ENCODE assay signal across 13 cellular contexts in the genomic region with DNA sequence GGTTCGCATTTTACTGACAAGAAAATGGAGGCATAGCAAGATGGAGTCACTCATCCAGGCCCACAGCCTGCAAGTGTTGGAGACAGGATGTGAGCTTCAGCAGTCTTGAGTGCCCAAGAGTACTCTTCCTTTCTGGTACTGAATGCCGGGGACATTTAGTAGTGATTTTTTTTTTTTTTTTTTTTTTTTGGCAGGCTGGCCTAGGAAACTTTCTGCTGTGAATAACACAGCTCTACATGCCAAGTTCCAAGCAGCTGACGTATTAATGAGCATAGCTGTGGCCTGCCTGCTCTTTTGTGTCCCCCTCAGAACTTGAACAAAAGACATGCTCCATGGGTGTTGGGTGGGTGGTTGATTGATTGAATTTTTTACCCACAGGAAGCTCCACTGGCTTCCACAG.
A peak's percentile ranks its signal among the peaks of the same experiment; 100 is the strongest.
DNase-seq lines count a peak whose midpoint lies in the region; ATAC-seq and TF ChIP-seq lines count a peak whose summit lies in the region.
"Had no signal": no experiment of that assay in that cellular context is flagged by ENCODE, and none has a peak within 500 bp of the region (broad histone marks: within the 10 kb centered on the region; RNA-seq: fewer than 3 reads in every experiment).

No MANE protein-coding gene starts in this region.

- H3K4me3 Mint-ChIP-seq in neural progenitor cell = peak overlapping the region; percentile 44
- H3K4me3 Mint-ChIP-seq in natural killer cell treated with Interleukin-12 subunit alpha and Interleukin-12 subunit beta and Interleukin-15 and Interleukin-18, amount 100 ng/mL, for 72 hours = no peak overlapping the region
- H3K4me3 Mint-ChIP-seq: activated naive CD4-positive, alpha-beta T cell treated with anti-CD3 and anti-CD28 coated beads, Interleukin-2, amount 10 ng/mL, durations not matched to agents 7 days and 5 days; dendritic cell treated with granulocyte-macrophage colony-stimulating factor and Interleukin-4, amounts not matched to agents 40 ng/mL and 50 ng/mL, for 4 days had no signal

- ATAC-seq in gastroesophageal sphincter (peak; percentile 83), HG02610 (IDR thresholded peaks at IDR 0.05; ENCODE audit: unreplicated experiment) (no peak), GM18519 (IDR thresholded peaks at IDR 0.05; ENCODE audit: low FRiP score, unreplicated experiment) (no peak)
- no peak for ATAC-seq in natural killer cell treated with Interleukin-12 subunit alpha and Interleukin-12 subunit beta and Interleukin-15 and Interleukin-18, amount 100 ng/mL, for 72 hours

- no peaks in the 10 kb centered on the region for H3K79me2 ChIP-seq in neural progenitor cell (ENCODE audit: low read depth)

- POLR2A ChIA-PET in AG04450 (lab: Yijun Ruan, JAX) = interaction anchor here (0.6 to 1.1 kb wide), 4 partner anchors 25 to 1302 kb away, joined by 3 to 5 read pairs (median 3); no protein-coding TSS in a partner anchor

- peaks cover 8% of the 10 kb centered on the region for H3K27me3 Mint-ChIP-seq in neural progenitor cell (ENCODE audit: insufficient read depth, low read depth)
- peaks cover 6 to 8% of the 10 kb centered on the region in 2 donors for H3K27me3 Mint-ChIP-seq in natural killer cell treated with Interleukin-12 subunit alpha and Interleukin-12 subunit beta and Interleukin-15 and Interleukin-18, amount 100 ng/mL, for 72 hours
- H3K27me3 Mint-ChIP-seq: activated naive CD4-positive, alpha-beta T cell treated with anti-CD3 and anti-CD28 coated beads, Interleukin-2, amount 10 ng/mL, durations not matched to agents 7 days and 5 days had no signal

- peak; percentile 37 for DNase-seq in AG04450 (ENCODE audit: low read depth, low spot score)
- peak; percentile 15 for DNase-seq in NCI-H2029 (lab: John Stamatoyannopoulos, UW)
- DNase-seq in neural progenitor cell (ENCODE audit: low spot score) = no peak
- no peak for DNase-seq in activated CD8-positive, alpha-beta memory T cell treated with anti-CD3 and anti-CD28 coated beads, Interleukin-2, amount 50 U/mL, for 48 hours
- DNase-seq in natural killer cell treated with Interleukin-12 subunit alpha and Interleukin-12 subunit beta and Interleukin-15 and Interleukin-18, amount 100 ng/mL, for 72 hours (ENCODE audit: low spot score) = no peak
- DNase-seq: activated naive CD4-positive, alpha-beta T cell treated with anti-CD3 and anti-CD28 coated beads, Interleukin-2, amount 10 ng/mL, durations not matched to agents 7 days and 5 days; DMS53; NCI-H1092 treated with DMSO at 0.1 percent for 48 hours; uterus had no signal

- peaks cover 70% of the 10 kb centered on the region for H3K4me1 Mint-ChIP-seq in neural progenitor cell
- no peaks in the 10 kb centered on the region for H3K4me1 Mint-ChIP-seq in natural killer cell treated with Interleukin-12 subunit alpha and Interleukin-12 subunit beta and Interleukin-15 and Interleukin-18, amount 100 ng/mL, for 72 hours (ENCODE audit: low read depth in 2 of 2)
- H3K4me1 Mint-ChIP-seq: activated naive CD4-positive, alpha-beta T cell treated with anti-CD3 and anti-CD28 coated beads, Interleukin-2, amount 10 ng/mL, durations not matched to agents 7 days and 5 days had no signal

- no peaks in the 10 kb centered on the region for H3K36me3 Mint-ChIP-seq in neural progenitor cell
- no peaks in the 10 kb centered on the region for H3K36me3 Mint-ChIP-seq in natural killer cell treated with Interleukin-12 subunit alpha and Interleukin-12 subunit beta and Interleukin-15 and Interleukin-18, amount 100 ng/mL, for 72 hours
- H3K36me3 Mint-ChIP-seq: activated naive CD4-positive, alpha-beta T cell treated with anti-CD3 and anti-CD28 coated beads, Interleukin-2, amount 10 ng/mL, durations not matched to agents 7 days and 5 days had no signal

- H3K9me3 ChIP-seq in AG04450 (ENCODE audit: control insufficient read depth, insufficient read depth, low read length) = peaks cover 3% of the 10 kb centered on the region; the same call in 1 of the 2 replicates
- no peaks in the 10 kb centered on the region for H3K9me3 ChIP-seq in gastroesophageal sphincter
- no peaks in the 10 kb centered on the region for H3K9me3 ChIP-seq in neural progenitor cell (ENCODE audit: low read depth)
- H3K9me3 ChIP-seq: uterus had no signal

- no peaks in the 10 kb centered on the region for H3K36me3 ChIP-seq in gastroesophageal sphincter
- no peaks in the 10 kb centered on the region for H3K36me3 ChIP-seq in neural progenitor cell
- H3K36me3 ChIP-seq: uterus had no signal

- peak overlapping the region; percentile 88 for H3K27ac Mint-ChIP-seq in neural progenitor cell
- no peak overlapping the region for H3K27ac Mint-ChIP-seq in natural killer cell treated with Interleukin-12 subunit alpha and Interleukin-12 subunit beta and Interleukin-15 and Interleukin-18, amount 100 ng/mL, for 72 hours
- H3K27ac Mint-ChIP-seq: activated naive CD4-positive, alpha-beta T cell treated with anti-CD3 and anti-CD28 coated beads, Interleukin-2, amount 10 ng/mL, durations not matched to agents 7 days and 5 days; dendritic cell treated with granulocyte-macrophage colony-stimulating factor and Interleukin-4, amounts not matched to agents 40 ng/mL and 50 ng/mL, for 4 days had no signal

- H3K4me2 ChIP-seq in neural progenitor cell = no peak overlapping the region

- H3K4me3 ChIP-seq in AG04450 (ENCODE audit: low read depth, low read length) (no peak overlapping the region), gastroesophageal sphincter (no peak overlapping the region), neural progenitor cell (no peak overlapping the region)
- H3K4me3 ChIP-seq: uterus had no signal

- TF ChIP-seq POLR2A in gastroesophageal sphincter (IDR thresholded peaks at IDR 0.05) = no peak

- TF ChIP-seq CTCF in AG04450 (IDR thresholded peaks at IDR 0.05; ENCODE audit: low read depth, low read length) = no peak
- no peak for TF ChIP-seq CTCF in gastroesophageal sphincter (IDR thresholded peaks at IDR 0.05)
- TF ChIP-seq CTCF in neural progenitor cell (IDR thresholded peaks at IDR 0.05) = no peak

- no peak for TF ChIP-seq EP300 in gastroesophageal sphincter (IDR thresholded peaks at IDR 0.05)

- H3K27ac ChIP-seq in AG04450 (ENCODE audit: low read depth, low read length) (no peak overlapping the region), gastroesophageal sphincter (peak overlapping the region in 3 of 4 donors; percentile 63 to 69 (median 65)), neural progenitor cell (no peak overlapping the region)
- H3K27ac ChIP-seq: uterus had no signal

- peaks cover 3 to 45% (median 6%) of the 10 kb centered on the region in 3 donors for H3K4me1 ChIP-seq in gastroesophageal sphincter
- peaks cover 41% of the 10 kb centered on the region for H3K4me1 ChIP-seq in neural progenitor cell
- H3K4me1 ChIP-seq: uterus had no signal

- CTCF ChIA-PET in AG04450 (lab: Charles Lee) = no interaction called here

- H3K27me3 ChIP-seq in AG04450 (ENCODE audit: control insufficient read depth, insufficient read depth, low read length) = no peaks in the 10 kb centered on the region
- no peaks in the 10 kb centered on the region for H3K27me3 ChIP-seq in gastroesophageal sphincter
- H3K27me3 ChIP-seq in neural progenitor cell = no peaks in the 10 kb centered on the region
- H3K27me3 ChIP-seq: uterus had no signal

- H3F3A ChIP-seq in neural progenitor cell (ENCODE audit: low read depth) = peaks cover 23% of the 10 kb centered on the region

- 31 to 38% methylated on average over 2 to 3 of the region's 3 CpGs for WGBS in gastroesophageal sphincter (ENCODE audit: low coverage in 1 of 2), 2 donors

- peaks cover 3% of the 10 kb centered on the region for H4K20me1 ChIP-seq in neural progenitor cell (ENCODE audit: low read depth)

- no peak overlapping the region for H2AFZ ChIP-seq in neural progenitor cell (replicated peaks)

- peaks cover 12% of the 10 kb centered on the region for H3K9me3 Mint-ChIP-seq in neural progenitor cell
- peaks cover 2% of the 10 kb centered on the region for H3K9me3 Mint-ChIP-seq in natural killer cell treated with Interleukin-12 subunit alpha and Interleukin-12 subunit beta and Interleukin-15 and Interleukin-18, amount 100 ng/mL, for 72 hours

- H3K9ac ChIP-seq in neural progenitor cell = no peak overlapping the region

Comparison
In these comparisons a context has a peak if more than half of its experiments do, and no peak if none do; other contexts are left out.
1. DNase-seq: peak in AG04450 (single experiment) and NCI-H2029 (single experiment); none in neural progenitor cell (single experiment), activated CD8-positive, alpha-beta memory T cell treated with anti-CD3 and anti-CD28 coated beads, Interleukin-2, amount 50 U/mL, for 48 hours (single experiment) and natural killer cell treated with Interleukin-12 subunit alpha and Interleukin-12 subunit beta and Interleukin-15 and Interleukin-18, amount 100 ng/mL, for 72 hours (single experiment).
2. H3K27ac ChIP-seq: peak in gastroesophageal sphincter (3 of 4); none in AG04450 (single experiment) and neural progenitor cell (single experiment).